ENCODE assay signal across 18 cellular contexts in the genomic region with DNA sequence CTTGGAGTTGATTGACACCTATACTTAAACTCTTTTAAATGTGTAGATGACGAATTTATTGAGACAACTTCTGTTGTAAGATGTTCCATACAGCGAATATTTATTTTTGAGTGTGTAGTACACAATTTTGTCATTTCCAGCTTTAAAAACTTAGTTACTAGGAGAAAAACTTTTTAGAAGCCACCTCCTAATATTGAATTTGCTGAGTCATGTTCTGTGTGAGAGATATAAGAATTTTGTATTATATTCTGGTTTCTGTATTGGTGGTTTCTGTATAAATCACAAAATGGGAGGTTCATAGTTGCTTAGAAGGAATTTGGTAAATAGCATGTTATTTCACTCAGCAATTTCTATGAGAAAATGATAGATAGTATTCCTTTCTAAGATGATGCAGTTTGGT.
A peak's percentile ranks its signal among the peaks of the same experiment; 100 is the strongest.
DNase-seq lines count a peak whose midpoint lies in the region; ATAC-seq, FAIRE-seq and TF ChIP-seq lines count a peak whose summit lies in the region.
"Had no signal": no experiment of that assay in that cellular context is flagged by ENCODE, and none has a peak within 500 bp of the region (broad histone marks: within the 10 kb centered on the region; RNA-seq: fewer than 3 reads in every experiment).

No MANE protein-coding gene starts in this region.

- no peak for TF ChIP-seq RAD21 in A549 (conservative IDR thresholded peaks at IDR 0.05 in 1 of 2, IDR thresholded peaks at IDR 0.05 in 1 of 2)
- no peak for TF ChIP-seq RAD21 in IMR-90 (IDR thresholded peaks at IDR 0.05; ENCODE audit: low read length)

- H3K14ac ChIP-seq in IMR-90 (replicated peaks; ENCODE audit: low read depth, low read length) = no peak overlapping the region

- TF ChIP-seq EP300 in A549 (IDR thresholded peaks at IDR 0.05) = no peak

- H3K79me1 ChIP-seq in IMR-90 (ENCODE audit: low read depth in 1 of 2, low read length in 2 of 2) = no peaks in the 10 kb centered on the region

- 0 out of 2 replicates have a peak, but pooled peaks cover 3% of the 10 kb centered on the region for H4K20me1 ChIP-seq in IMR-90 (ENCODE audit: insufficient read depth, low read length)
- no peaks in the 10 kb centered on the region for H4K20me1 ChIP-seq in PC-9 (ENCODE audit: insufficient read depth)
- H4K20me1 ChIP-seq: BLaER1 treated with 17β-estradiol and CSF1 and Interleukin-3, amounts not matched to agents 10 nM and 100 nM had no signal

- TF ChIP-seq CTCF in A549 (IDR thresholded peaks at IDR 0.05) (no peak), IMR-90 (conservative IDR thresholded peaks at IDR 0.05; ENCODE audit: low read depth, low read length) (no peak), PC-9 (conservative IDR thresholded peaks at IDR 0.05) (no peak)

- no peak for DNase-seq in A549 (ENCODE audit: low read depth in 1 of 2, low spot score in 1 of 2)
- DNase-seq in IMR-90 = no peak
- DNase-seq in PC-9 = no peak
- DNase-seq in dedifferentiated amniotic fluid mesenchymal stem cell (ENCODE audit: extremely low spot score) = peak; percentile 41
- DNase-seq in NCI-H1694 (lab: John Stamatoyannopoulos, UW) = no peak
- no peak for DNase-seq in MV-4-11 (lab: John Stamatoyannopoulos, UW)
- DNase-seq: 8988T; Caco-2; CD8-positive, alpha-beta T cell; Karpas-422 had no signal

- no peak overlapping the region for H4K91ac ChIP-seq in IMR-90 (ENCODE audit: insufficient read depth, low read depth, low read length)

- H2BK120ac ChIP-seq in IMR-90 (ENCODE audit: low read depth, low read length) = no peak overlapping the region

- H2AK9ac ChIP-seq in IMR-90 (replicated peaks; ENCODE audit: low read depth, low read length, poor library complexity) = no peak overlapping the region

- H3K4me1 ChIP-seq in A549 (peaks cover 56% of the 10 kb centered on the region), IMR-90 (ENCODE audit: control insufficient read depth, insufficient read depth, low read length) (peaks cover 8% of the 10 kb centered on the region), PC-9 (replicated peaks; ENCODE audit: insufficient read depth) (peaks cover 35% of the 10 kb centered on the region)
- H3K4me1 ChIP-seq: HAP-1 had no signal

- in situ Hi-C loops in IMR-90 (cut with MboI; ENCODE audit: low sequenced_read_pairs) = no loop called here

- ATAC-seq in A549 (no peak), IMR-90 (ENCODE audit: low read depth) (no peak), HG03354 (IDR thresholded peaks at IDR 0.05; ENCODE audit: poor library complexity, severe bottlenecking, unreplicated experiment) (no peak), GM18519 (IDR thresholded peaks at IDR 0.05; ENCODE audit: low FRiP score, unreplicated experiment) (no peak)
- ATAC-seq: CD8-positive, alpha-beta T cell had no signal

- dilution Hi-C loops in IMR-90 (cut with HindIII; ENCODE audit: low sequenced_read_pairs, unreplicated experiment) = no loop called here

- no peak overlapping the region for H2BK5ac ChIP-seq in IMR-90 (ENCODE audit: low read depth, low read length, poor library complexity, severe bottlenecking)

- no peak overlapping the region for H3K56ac ChIP-seq in IMR-90 (ENCODE audit: extremely low read depth, insufficient read depth, low read length)

- FAIRE-seq in A549 (lab: Jason Lieb, UNC) = no peak
- FAIRE-seq: D721Med, G401.6, GM12892, GM18507 had no signal

- H4K5ac ChIP-seq in IMR-90 (ENCODE audit: low read depth, low read length) = no peak overlapping the region

- H2BK15ac ChIP-seq in IMR-90 (ENCODE audit: low read depth, low read length) = no peak overlapping the region

- H3K27ac ChIP-seq in A549 = peak overlapping the region; percentile 24 to 45; a peak in 3 of 6 replicates
- no peak overlapping the region for H3K27ac ChIP-seq in IMR-90 (ENCODE audit: insufficient read depth, low read length)
- peak overlapping the region; percentile 25 for H3K27ac ChIP-seq in PC-9
- H3K27ac ChIP-seq: BLaER1 treated with 17β-estradiol and CSF1 and Interleukin-3, amounts not matched to agents 10 nM and 100 nM had no signal

- TF ChIP-seq POLR2A in A549 (IDR thresholded peaks at IDR 0.05; ENCODE audit: low read length) (no peak), IMR-90 (IDR thresholded peaks at IDR 0.05; ENCODE audit: low read depth, low read length) (no peak)

- H3K9ac ChIP-seq in IMR-90 (ENCODE audit: low read depth, low read length) = no peak overlapping the region
- H3K9ac ChIP-seq: BLaER1 treated with 17β-estradiol and CSF1 and Interleukin-3, amounts not matched to agents 10 nM and 100 nM had no signal

- H3F3A ChIP-seq in PC-9 (ENCODE audit: insufficient read depth, low read depth) = peaks cover 22% of the 10 kb centered on the region

- no peak overlapping the region for H3K23ac ChIP-seq in IMR-90 (ENCODE audit: low read depth, low read length)

- no peaks in the 10 kb centered on the region for H3K27me3 ChIP-seq in IMR-90 (ENCODE audit: control insufficient read depth, insufficient read depth, low read length)
- no peaks in the 10 kb centered on the region for H3K27me3 ChIP-seq in PC-9 (ENCODE audit: insufficient read depth, low read depth)
- H3K27me3 ChIP-seq: BLaER1 treated with 17β-estradiol and CSF1 and Interleukin-3, amounts not matched to agents 10 nM and 100 nM had no signal

- no peaks in the 10 kb centered on the region for H3K9me3 ChIP-seq in A549
- H3K9me3 ChIP-seq in IMR-90 (ENCODE audit: control insufficient read depth, insufficient read depth, low read length) = no peaks in the 10 kb centered on the region
- no peaks in the 10 kb centered on the region for H3K9me3 ChIP-seq in PC-9 (ENCODE audit: insufficient read depth, low read depth)
- H3K9me3 ChIP-seq: BLaER1 treated with 17β-estradiol and CSF1 and Interleukin-3, amounts not matched to agents 10 nM and 100 nM; Caco-2; HAP-1 had no signal

- H2AFZ ChIP-seq in IMR-90 (replicated peaks; ENCODE audit: low read length, poor library complexity) (no peak overlapping the region), PC-9 (no peak overlapping the region)

- 0 out of 2 replicates have a peak, but pooled peaks cover 5% of the 10 kb centered on the region for H3K9me2 ChIP-seq in PC-9 (ENCODE audit: insufficient read depth)

- no peaks in the 10 kb centered on the region for H3K36me3 ChIP-seq in IMR-90 (ENCODE audit: control insufficient read depth, insufficient read depth, low read length)
- H3K36me3 ChIP-seq in PC-9 (ENCODE audit: low read depth) = no peaks in the 10 kb centered on the region
- H3K36me3 ChIP-seq: HAP-1 had no signal

- intact Hi-C loops in IMR-90 (cut with micrococcal nuclease) (no loop called here), PC-9 (cut with micrococcal nuclease; ENCODE audit: unreplicated experiment) (no loop called here)

- no peak overlapping the region for H3K4ac ChIP-seq in IMR-90 (ENCODE audit: low read depth, low read length)

- H3K18ac ChIP-seq in IMR-90 (ENCODE audit: low read depth, low read length) = no peak overlapping the region

- H3K79me2 ChIP-seq in PC-9 (ENCODE audit: low read depth) = no peaks in the 10 kb centered on the region

- H2AK5ac ChIP-seq in IMR-90 (ENCODE audit: low read depth, low read length) = no peak overlapping the region

- CTCF ChIA-PET in A549 (lab: Yijun Ruan, JAX) (interaction anchor here (1.5 kb wide), 1 partner anchor 10 kb away, joined by 3 read pairs; no protein-coding TSS in a partner anchor), IMR-90 (lab: Yijun Ruan, JAX) (interaction anchor here (0.5 kb wide), 1 partner anchor 112 kb away, joined by 3 read pairs; no protein-coding TSS in a partner anchor), PC-9 (lab: Charles Lee) (no interaction called here)

- H4K8ac ChIP-seq in IMR-90 (ENCODE audit: low read depth in 2 of 2, low read length in 2 of 2) = no peak overlapping the region

- H3K4me3 ChIP-seq in A549 = no peak overlapping the region
- H3K4me3 ChIP-seq in IMR-90 (ENCODE audit: insufficient read depth, low read depth, low read length) = no peak overlapping the region
- no peak overlapping the region for H3K4me3 ChIP-seq in PC-9
- H3K4me3 ChIP-seq: BLaER1 treated with 17β-estradiol and CSF1 and Interleukin-3, amounts not matched to agents 10 nM and 100 nM; HAP-1 had no signal

- POLR2A ChIA-PET in A549 (lab: Yijun Ruan, JAX) (no interaction called here), IMR-90 (lab: Charles Lee; ENCODE audit: unreplicated experiment) (no interaction called here), PC-9 (lab: Charles Lee; ENCODE audit: unreplicated experiment) (no interaction called here)

- 89% methylated on average over 2 of the region's 2 CpGs for WGBS in A549 (ENCODE audit: missing lambda C conversion rate)
- no CpG with 5 or more reads among the region's 2 CpGs for WGBS in IMR-90 (ENCODE audit: extremely low coverage in 2 of 2, insufficient read length in 1 of 2), 2 experiments

- H3K9me1 ChIP-seq in IMR-90 (ENCODE audit: insufficient read depth, low read length) = no peaks in the 10 kb centered on the region; the same call in 1 of the 2 replicates

- no peak overlapping the region for H2BK20ac ChIP-seq in IMR-90 (ENCODE audit: low read depth, low read length)

- BruUV-seq in IMR-90 (replicated peaks; lab: Mats Ljungman, UMichigan) = no TSS peak
- BruUV-seq in PC-9 (replicated peaks; lab: Mats Ljungman, UMichigan) = no TSS peak

- H3K4me2 ChIP-seq in A549 (0 out of 3 replicates have a peak overlapping the region, but pooled peaks have one; percentile 5), IMR-90 (ENCODE audit: low read depth, low read length) (no peak overlapping the region), PC-9 (no peak overlapping the region)
- H3K4me2 ChIP-seq: BLaER1 treated with 17β-estradiol and CSF1 and Interleukin-3, amounts not matched to agents 10 nM and 100 nM had no signal

TF ChIP-seq in A549, 52 proteins besides CTCF, POLR2A, EP300 and RAD21:
- TF ChIP-seq EHF (CRISPR knock-in tag; IDR thresholded peaks at IDR 0.05) = no peak
- TF ChIP-seq HDAC2 (IDR thresholded peaks at IDR 0.05) = no peak
- peak; percentile 97 for TF ChIP-seq MAFK (IDR thresholded peaks at IDR 0.05; ENCODE audit: partially characterized antibody)
- peak; percentile 97 for TF ChIP-seq NFE2L2 (conservative IDR thresholded peaks at IDR 0.05; ENCODE audit: low read length)

TF ChIP-seq in IMR-90, 13 proteins besides CTCF, POLR2A, EP300 and RAD21 (continues in another document):
- TF ChIP-seq CEBPB (IDR thresholded peaks at IDR 0.05; ENCODE audit: low read depth, low read length) = no peak
- no peak for TF ChIP-seq CHD1 (IDR thresholded peaks at IDR 0.05; ENCODE audit: low read depth, low read length)
- TF ChIP-seq, protein P1, sequence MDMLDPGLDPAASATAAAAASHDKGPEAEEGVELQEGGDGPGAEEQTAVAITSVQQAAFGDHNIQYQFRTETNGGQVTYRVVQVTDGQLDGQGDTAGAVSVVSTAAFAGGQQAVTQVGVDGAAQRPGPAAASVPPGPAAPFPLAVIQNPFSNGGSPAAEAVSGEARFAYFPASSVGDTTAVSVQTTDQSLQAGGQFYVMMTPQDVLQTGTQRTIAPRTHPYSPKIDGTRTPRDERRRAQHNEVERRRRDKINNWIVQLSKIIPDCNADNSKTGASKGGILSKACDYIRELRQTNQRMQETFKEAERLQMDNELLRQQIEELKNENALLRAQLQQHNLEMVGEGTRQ (IDR thresholded peaks at IDR 0.05; ENCODE audit: low read depth, low read length) = no peak
- TF ChIP-seq RCOR1 (IDR thresholded peaks at IDR 0.05; ENCODE audit: insufficient replicate concordance, low read length) = no peak
- TF ChIP-seq RFX5 (IDR thresholded peaks at IDR 0.05; ENCODE audit: low read depth, low read length) = no peak
- TF ChIP-seq MXI1 (IDR thresholded peaks at IDR 0.05; ENCODE audit: borderline replicate concordance, low read depth, low read length) = no peak
- no peak for TF ChIP-seq BHLHE40 (IDR thresholded peaks at IDR 0.05; ENCODE audit: low read depth, low read length)
